ENCODE assay signal across 2 cellular contexts in genomic region chr11:118907749-118908106, GRCh38.
TF ChIP-seq lines count a peak whose summit lies in the region.

No MANE protein-coding gene starts in this region.

TF ChIP-seq in IMR-90, 13 proteins besides CTCF, POLR2A, EP300 and RAD21 (continued from another document):
- no peak for TF ChIP-seq CEBPB (IDR thresholded peaks at IDR 0.05; ENCODE audit: low read depth, low read length)
- TF ChIP-seq USF2 (IDR thresholded peaks at IDR 0.05; ENCODE audit: low read depth, low read length), result no peak
- TF ChIP-seq BHLHE40 (IDR thresholded peaks at IDR 0.05; ENCODE audit: low read depth, low read length), result no peak

TF ChIP-seq in neural cell, 6 proteins besides CTCF, POLR2A, EP300 and RAD21 (continued from another document):
- TF ChIP-seq REST (IDR thresholded peaks at IDR 0.05; ENCODE audit: borderline replicate concordance) (no peak), TAF1 (IDR thresholded peaks at IDR 0.05; ENCODE audit: low read depth) (no peak), SMC3 (conservative IDR thresholded peaks at IDR 0.05; ENCODE audit: poor library complexity) (no peak)
